In the genomic region with DNA sequence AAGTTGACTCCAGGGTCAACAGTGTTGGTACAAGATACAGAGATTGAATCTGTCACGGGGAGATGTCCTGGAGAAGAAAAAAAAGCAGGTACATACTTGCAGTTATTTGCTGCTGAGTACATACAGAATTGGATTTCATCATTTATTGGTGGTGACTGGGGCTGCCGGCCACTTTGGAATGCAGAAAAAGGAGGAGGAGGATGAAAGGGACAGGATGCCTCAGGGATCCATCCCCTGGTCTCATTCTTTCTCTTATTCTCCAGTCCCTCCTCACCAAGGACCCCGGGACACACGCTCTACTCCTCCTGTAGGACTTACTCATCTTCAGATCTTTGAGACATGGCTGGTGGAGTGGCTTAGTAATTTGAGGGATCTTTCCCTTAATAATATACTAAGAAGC, we compare ENCODE assay signal across 25 cellular contexts. TPM values are rescaled to one million over a fixed set of nuclear protein-coding genes. Genes with fewer than 3 reads are reported as not detected.
"Had no signal": no experiment of that assay in that cellular context is flagged by ENCODE, and none has a peak within 500 bp of the region (broad histone marks: within the 10 kb centered on the region; RNA-seq: fewer than 3 reads in every experiment).

No MANE protein-coding gene starts in this region.

- H3K4me1 Mint-ChIP-seq: activated naive CD8-positive, alpha-beta T cell treated with anti-CD3 and anti-CD28 coated beads, Interleukin-2, amount 10 ng/mL, durations not matched to agents 7 days and 5 days had no signal

- H3K27ac ChIP-seq: adrenal gland, breast epithelium, PC-9 had no signal

- ATAC-seq: activated CD8-positive, alpha-beta T cell treated with anti-CD3 and anti-CD28 coated beads, Interleukin-2, amount 10 ng/mL, durations not matched to agents 7 days and 5 days; WTC11 had no signal

- H3K9me3 Mint-ChIP-seq: activated naive CD8-positive, alpha-beta T cell treated with anti-CD3 and anti-CD28 coated beads, Interleukin-2, amount 10 ng/mL, durations not matched to agents 7 days and 5 days; WTC11 had no signal

- H3K9me3 ChIP-seq: adrenal gland, breast epithelium, MG63 had no signal

- H3K36me3 Mint-ChIP-seq: activated naive CD8-positive, alpha-beta T cell treated with anti-CD3 and anti-CD28 coated beads, Interleukin-2, amount 10 ng/mL, durations not matched to agents 7 days and 5 days; WTC11 had no signal

- H3K4me3 Mint-ChIP-seq: activated CD8-positive, alpha-beta T cell treated with anti-CD3 and anti-CD28 coated beads, Interleukin-2, amount 10 ng/mL, durations not matched to agents 7 days and 5 days; activated naive CD8-positive, alpha-beta T cell treated with anti-CD3 and anti-CD28 coated beads, Interleukin-2, amount 10 ng/mL, durations not matched to agents 7 days and 5 days; WTC11 had no signal

- H3K4me1 ChIP-seq: breast epithelium had no signal

- DNase-seq: activated CD4-positive, alpha-beta T cell treated with anti-CD3 and anti-CD28 coated beads for 48 hours; activated CD4-positive, alpha-beta T cell treated with anti-CD3 and anti-CD28 coated beads, Interleukin-2, amount 50 U/mL, for 4 hours; activated CD4-positive, CD25-positive, alpha-beta regulatory T cell treated with anti-CD3 and anti-CD28 coated beads, Interleukin-2, amount 50 U/mL, for 72 hours; activated CD8-positive, alpha-beta memory T cell treated with anti-CD3 and anti-CD28 coated beads, Interleukin-2, amount 50 U/mL, for 48 hours; activated CD8-positive, alpha-beta T cell treated with anti-CD3 and anti-CD28 coated beads, Interleukin-2, amount 10 ng/mL, durations not matched to agents 7 days and 5 days; activated naive CD4-positive, alpha-beta T cell treated with anti-CD3 and anti-CD28 coated beads, Interleukin-2, amount 50 U/mL, for 16 hours; activated naive CD8-positive, alpha-beta T cell treated with anti-CD3 and anti-CD28 coated beads, Interleukin-2, amount 10 ng/mL, durations not matched to agents 7 days and 5 days; activated T-cell treated with anti-CD3 and anti-CD28 coated beads, Interleukin-2, amount 50 U/mL, for 1 hour; adrenal gland; anterior cingulate cortex; caudate nucleus; MG63; MV-4-11; NCI-H1092 treated with DMSO at 0.1 percent for 48 hours; NCI-H1417 treated with DMSO at 0.1 percent for 48 hours; NCI-H1694 treated with DMSO at 0.1 percent for 48 hours; NCI-H2081 treated with DMSO at 0.1 percent for 48 hours; NCI-H2227 treated with DMSO at 0.1 percent for 48 hours; NCI-H446 treated with DMSO at 0.1 percent for 48 hours; NCI-H526; PC-9; SHP77 treated with DMSO at 0.1 percent for 48 hours had no signal

- H3K27me3 ChIP-seq: adrenal gland, breast epithelium, MG63 had no signal

- H3K27me3 Mint-ChIP-seq: activated naive CD8-positive, alpha-beta T cell treated with anti-CD3 and anti-CD28 coated beads, Interleukin-2, amount 10 ng/mL, durations not matched to agents 7 days and 5 days had no signal

- H3K27ac Mint-ChIP-seq: activated CD8-positive, alpha-beta T cell treated with anti-CD3 and anti-CD28 coated beads, Interleukin-2, amount 10 ng/mL, durations not matched to agents 7 days and 5 days; activated naive CD8-positive, alpha-beta T cell treated with anti-CD3 and anti-CD28 coated beads, Interleukin-2, amount 10 ng/mL, durations not matched to agents 7 days and 5 days; WTC11 had no signal

- H3K4me3 ChIP-seq: adrenal gland, breast epithelium, MG63, PC-9 had no signal

- H2AFZ ChIP-seq: PC-9 had no signal

- H3K36me3 ChIP-seq: adrenal gland, breast epithelium, MG63 had no signal

- H3K4me2 ChIP-seq: PC-9 had no signal

RNA-seq across cellular contexts. Expression of a gene that starts 30.0 kb away (rescaled TPM):
- total RNA-seq: activated CD8-positive, alpha-beta T cell treated with anti-CD3 and anti-CD28 coated beads, Interleukin-2, amount 10 ng/mL, durations not matched to agents 7 days and 5 days; activated naive CD8-positive, alpha-beta T cell treated with anti-CD3 and anti-CD28 coated beads, Interleukin-2, amount 10 ng/mL, durations not matched to agents 7 days and 5 days; T-helper 1 cell treated with Interleukin-12 subunit alpha and Interleukin-12 subunit beta and Interleukin-4 antibody, amounts not matched to agents 30 ng/mL and 1 ng/mL, for 36 hours had no signal
